In the genomic region with DNA sequence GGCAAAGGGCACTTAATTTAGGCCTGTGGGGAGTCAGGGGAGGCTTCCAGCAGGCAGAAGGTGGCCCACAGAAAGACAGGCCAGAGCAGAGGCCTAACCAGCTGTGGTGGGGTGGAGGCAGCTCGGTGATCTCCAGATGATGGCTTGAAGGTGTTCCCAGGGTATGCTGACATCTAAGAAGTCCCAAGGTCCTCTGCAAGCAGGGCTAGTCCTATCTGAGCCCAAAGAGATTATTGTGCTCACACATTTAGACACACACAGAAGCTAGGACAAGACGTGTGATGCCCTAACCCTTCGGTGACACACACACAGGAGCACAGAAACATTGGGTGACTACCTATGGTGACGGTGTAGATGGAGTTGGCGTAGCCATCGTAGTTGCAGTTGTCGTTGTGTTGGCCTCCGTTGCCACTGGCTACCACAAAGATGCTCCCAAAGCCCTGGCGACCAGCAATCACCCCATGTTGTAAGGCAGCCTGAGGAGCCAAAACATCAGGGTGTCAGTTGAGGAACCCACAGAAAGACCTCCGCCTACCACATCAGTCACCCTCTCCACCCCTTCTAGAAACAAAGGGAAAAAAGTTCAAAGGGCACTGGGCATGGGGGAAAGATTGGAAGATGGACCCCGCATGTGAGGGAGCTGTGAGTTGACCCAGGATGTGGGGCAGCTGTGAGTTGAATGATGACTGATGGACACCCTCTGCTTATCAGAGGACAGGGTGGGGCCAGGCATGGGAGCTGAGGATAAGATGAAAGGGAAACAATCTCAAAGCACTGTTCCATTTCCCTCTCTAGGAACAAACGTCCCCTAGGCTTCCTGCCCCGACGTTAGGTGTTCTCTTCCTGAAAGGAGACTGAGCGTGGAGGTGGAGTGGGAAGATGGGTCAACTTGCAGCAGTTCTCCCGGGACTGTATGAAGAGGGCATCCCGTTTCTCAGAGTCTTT, we compare ENCODE assay signal across 12 cellular contexts. TPM values are rescaled to one million over a fixed set of nuclear protein-coding genes. Genes with fewer than 3 reads are reported as not detected.
DNase-seq lines count a peak whose midpoint lies in the region; ATAC-seq and TF ChIP-seq lines count a peak whose summit lies in the region.
"Had no signal": no experiment of that assay in that cellular context is flagged by ENCODE, and none has a peak within 500 bp of the region (broad histone marks: within the 10 kb centered on the region; RNA-seq: fewer than 3 reads in every experiment).

No MANE protein-coding gene starts in this region.

- H4K20me1 ChIP-seq in osteoblast (ENCODE audit: insufficient read depth, low read length): no peaks in the 10 kb centered on the region

- ATAC-seq in left cardiac atrium (no peak), heart left ventricle (no peak), HG03097 (IDR thresholded peaks at IDR 0.05; ENCODE audit: low FRiP score, unreplicated experiment) (no peak)

- H3K9me3 ChIP-seq in heart left ventricle: no peaks in the 10 kb centered on the region
- no peaks in the 10 kb centered on the region for H3K9me3 ChIP-seq in colonic mucosa
- no peaks in the 10 kb centered on the region for H3K9me3 ChIP-seq in osteoblast (ENCODE audit: low read depth, low read length)
- H3K9me3 ChIP-seq in vagina: no peaks in the 10 kb centered on the region

- no peak for TF ChIP-seq CTCF in heart left ventricle (IDR thresholded peaks at IDR 0.05)
- TF ChIP-seq CTCF in colonic mucosa (IDR thresholded peaks at IDR 0.05): no peak
- no peak for TF ChIP-seq CTCF in osteoblast (IDR thresholded peaks at IDR 0.05; ENCODE audit: extremely low read depth, low read depth, low read length)
- TF ChIP-seq CTCF in vagina (IDR thresholded peaks at IDR 0.05): no peak

- peak overlapping the region in 1 of 2 donors; percentile 61 for H3K9ac ChIP-seq in colonic mucosa (ENCODE audit: low read depth in 2 of 2, low read length in 2 of 2)

- no peak for TF ChIP-seq POLR2A in heart left ventricle (IDR thresholded peaks at IDR 0.05)
- TF ChIP-seq POLR2A in vagina (IDR thresholded peaks at IDR 0.05): no peak

- WGBS in heart left ventricle, 4 donors: 74 to 78% (median 76%) methylated on average over 17 of the region's 17 CpGs

- H3K36me3 ChIP-seq in heart left ventricle (peaks cover 0 to 91% (median 69%) of the 10 kb centered on the region in 9 donors), colonic mucosa (peaks cover 11% of the 10 kb centered on the region), osteoblast (ENCODE audit: insufficient read depth, low read length) (peaks cover 62% of the 10 kb centered on the region), vagina (peaks cover 0 to 30% of the 10 kb centered on the region in 2 donors)

- H3K4me1 ChIP-seq in heart left ventricle (peaks cover 12 to 46% (median 35%) of the 10 kb centered on the region in 12 donors), colonic mucosa (peaks cover 28% of the 10 kb centered on the region), osteoblast (ENCODE audit: insufficient read depth, low read length) (peaks cover 37% of the 10 kb centered on the region), vagina (peaks cover 45% of the 10 kb centered on the region)

- H3K4me3 ChIP-seq in heart left ventricle (no peak overlapping the region), colonic mucosa (no peak overlapping the region), osteoblast (ENCODE audit: insufficient read depth, low read length) (no peak overlapping the region), vagina (no peak overlapping the region)

- H3K27me3 ChIP-seq in heart left ventricle (no peaks in the 10 kb centered on the region), colonic mucosa (no peaks in the 10 kb centered on the region), osteoblast (ENCODE audit: insufficient read depth, low read length) (no peaks in the 10 kb centered on the region), vagina (no peaks in the 10 kb centered on the region)

- H3K27ac ChIP-seq in heart left ventricle (peak overlapping the region in 1 of 12 donors; percentile 89), colonic mucosa (peak overlapping the region; percentile 75), osteoblast (ENCODE audit: low read depth, low read length) (peak overlapping the region; percentile 72), vagina (peak overlapping the region; percentile 81)

- H2AFZ ChIP-seq in osteoblast (ENCODE audit: low read length): no peak overlapping the region

- peaks cover 9% of the 10 kb centered on the region for H3K79me2 ChIP-seq in osteoblast (ENCODE audit: insufficient read depth, low read length)

- intact Hi-C loops in left cardiac atrium (cut with DNase I) (loop anchor here (5.0 to 10.0 kb wide), 4 partner anchors 47 to 439 kb away; partner anchors contain the start of genes SIDT2 (in 1 of the 2) and ZPR1 (in 1 of the 2)), heart left ventricle (cut with DNase I) (loop anchor here in 8 of 10 donors (5.0 to 10.0 kb wide), 11 partner anchors 42 to 437 kb away; partner anchors contain the start of genes APOA5 (in 3 of the 8), ZPR1 (in 2 of the 8), PAFAH1B2 (in 1 of the 8) and SIDT2 (in 1 of the 8)), colonic mucosa (cut with DNase I) (loop anchor here (10.0 kb wide), 2 partner anchors 119 to 349 kb away; no protein-coding TSS in a partner anchor), vagina (cut with DNase I) (loop anchor here (10.0 kb wide), 2 partner anchors 49 to 119 kb away; partner anchors contain the start of gene SIDT2)

- no peak overlapping the region for H3K4me2 ChIP-seq in osteoblast (ENCODE audit: insufficient read depth, low read length)

- DNase-seq in left cardiac atrium: peak; percentile 42
- no peak for DNase-seq in heart left ventricle
- DNase-seq in colonic mucosa: no peak
- peak; percentile 11 for DNase-seq in osteoblast (ENCODE audit: insufficient read length, low spot score, missing footprints)
- no peak for DNase-seq in vagina (ENCODE audit: extremely low spot score in 2 of 2)
- no peak for DNase-seq in GM19240 (ENCODE audit: insufficient read length, low spot score)
- no peak for DNase-seq in activated CD4-positive, alpha-beta T cell treated with anti-CD3 and anti-CD28 coated beads for 1 hour
- DNase-seq: HCEC 1CT, KG1, NCI-H2171 treated with DMSO at 0.1 percent for 48 hours, NCI-H82 had no signal

RNA-seq across cellular contexts. Expression of gene PCSK7, which starts 7.9 kb away (rescaled TPM):
- total RNA-seq in left cardiac atrium (10 to 100 TPM; 29.2 to 42.5 TPM), heart left ventricle (10 to 100 TPM; 16.9 to 43.4 (median 25.5) TPM), colonic mucosa (100 to 1,000 TPM; 111 to 195 TPM), osteoblast (44.5 and 51.9 TPM in 2 replicates), vagina (63.8 TPM)
- polyA plus RNA-seq in heart left ventricle: 10 to 100 TPM; 27.8 to 34.6 TPM

RNA-seq across cellular contexts. Expression of gene RNF214, which starts 8.5 kb away (rescaled TPM):
- total RNA-seq in left cardiac atrium (10 to 100 TPM; 20.3 to 21.0 TPM), heart left ventricle (10 to 100 TPM; 16.1 to 31.9 (median 23.4) TPM), colonic mucosa (10 to 100 TPM; 20.0 to 20.3 TPM), osteoblast (13.4 and 14.7 TPM in 2 replicates), vagina (10.8 TPM)
- 10 to 100 TPM in 1 of 2 donors, 1 to 10 TPM in 1; 8.0 to 12.9 TPM for polyA plus RNA-seq in heart left ventricle

RNA-seq across cellular contexts. Expression of gene TAGLN, which starts 24.8 kb away (rescaled TPM):
- total RNA-seq in left cardiac atrium: 1,000 to 10,000 TPM in 1 of 2 donors, 100 to 1,000 TPM in 1; 829 to 1,367 TPM
- total RNA-seq in heart left ventricle: 100 to 1,000 TPM in 7 of 9 donors, 10 to 100 TPM in 2; 63.7 to 338 (median 173) TPM
- polyA plus RNA-seq in heart left ventricle: 100 to 1,000 TPM; 319 to 399 TPM
- 100 to 1,000 TPM in 1 of 2 donors, 10 to 100 TPM in 1; 86.8 to 989 TPM for total RNA-seq in colonic mucosa
- 3,614 and 3,853 TPM in 2 replicates for total RNA-seq in osteoblast
- total RNA-seq in vagina: 1,935 TPM

RNA-seq across cellular contexts. Expression of gene SIDT2, which starts 45.5 kb away (rescaled TPM):
- total RNA-seq in left cardiac atrium (10 to 100 TPM; 40.8 to 48.5 TPM), heart left ventricle (10 to 100 TPM; 17.2 to 45.5 (median 22.2) TPM), colonic mucosa (10 to 100 TPM; 42.9 to 69.3 TPM), osteoblast (27.5 and 35.7 TPM in 2 replicates), vagina (24.8 TPM)
- polyA plus RNA-seq in heart left ventricle: 10 to 100 TPM; 13.9 to 14.5 TPM

Comparison
In these comparisons a context has a peak if more than half of its experiments do, and no peak if none do; other contexts are left out.
1. DNase-seq: peak in left cardiac atrium (single experiment) and osteoblast (single experiment); none in heart left ventricle (0 of 5), colonic mucosa (single experiment), vagina (0 of 2), GM19240 (single experiment) and activated CD4-positive, alpha-beta T cell treated with anti-CD3 and anti-CD28 coated beads for 1 hour (single experiment).